ENCODE assay signal across 8 cellular contexts in the genomic region with DNA sequence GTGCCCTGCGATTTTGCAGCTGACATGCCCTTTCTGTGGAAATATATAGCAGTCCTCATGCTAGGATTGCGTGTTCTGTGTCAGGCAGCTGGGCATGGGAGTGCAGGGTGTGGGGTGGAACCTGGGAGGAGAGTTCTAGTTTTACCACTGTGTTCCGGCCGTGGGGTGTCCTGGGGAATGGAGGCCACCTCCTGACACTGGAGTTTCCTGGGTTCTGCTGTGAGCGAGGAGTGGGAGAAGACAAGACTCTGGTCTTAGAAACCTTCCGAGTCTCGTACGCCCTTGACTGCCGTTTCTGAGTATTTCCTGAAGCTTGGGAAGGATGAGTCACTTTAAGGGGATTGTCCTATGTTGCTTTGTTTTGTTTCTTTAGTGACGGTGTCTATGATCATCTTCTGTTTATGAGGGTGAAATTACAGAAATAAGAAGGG. TPM values are rescaled to one million over a fixed set of nuclear protein-coding genes. Genes with fewer than 3 reads are reported as not detected.
A peak's percentile ranks its signal among the peaks of the same experiment; 100 is the strongest.
DNase-seq lines count a peak whose midpoint lies in the region; FAIRE-seq and TF ChIP-seq lines count a peak whose summit lies in the region.

No MANE protein-coding gene starts in this region.

- peaks cover 86% of the 10 kb centered on the region for H4K20me1 ChIP-seq in astrocyte (ENCODE audit: insufficient read depth, low read length)

- peaks cover 2% of the 10 kb centered on the region for H3K36me3 Mint-ChIP-seq in astrocyte (ENCODE audit: low read depth, unreplicated experiment)

- H3K27ac ChIP-seq in ACC112 (ENCODE audit: low read depth, low read length) (peak overlapping the region; percentile 99), HUES6 (ENCODE audit: low read depth, low read length) (peak overlapping the region; percentile 92), astrocyte (ENCODE audit: low read depth, low read length) (peak overlapping the region; percentile 84)

- DNase-seq in astrocyte (ENCODE audit: low read depth) (peak; percentile 67), iris pigment epithelial cell (ENCODE audit: low read depth) (peak; percentile 89), stromal cell of bone marrow (ENCODE audit: low read depth) (peak; percentile 81), D341Med (ENCODE audit: low spot score) (no peak), COLO668 (lab: John Stamatoyannopoulos, UW; ENCODE audit: unreplicated experiment) (no peak), cortex of kidney (lab: John Stamatoyannopoulos, UW) (no peak)

- H2AFZ ChIP-seq in ACC112 (ENCODE audit: low read length, unreplicated experiment) (peak overlapping the region; percentile 48), astrocyte (ENCODE audit: low read depth, low read length) (no peak overlapping the region)

- no peaks in the 10 kb centered on the region for H3K27me3 Mint-ChIP-seq in astrocyte (ENCODE audit: low read depth, unreplicated experiment)

- H3K27me3 ChIP-seq in ACC112 (ENCODE audit: insufficient read depth, low read length) (no peaks in the 10 kb centered on the region), HUES6 (ENCODE audit: control insufficient read depth, insufficient read depth, low read length) (no peaks in the 10 kb centered on the region), astrocyte (ENCODE audit: insufficient read depth, low read length) (no peaks in the 10 kb centered on the region)

- H3K9me3 ChIP-seq in HUES6 (ENCODE audit: control insufficient read depth, insufficient read depth, low read depth, low read length) (peaks cover 3% of the 10 kb centered on the region; the same call in 1 of the 2 replicates), astrocyte (ENCODE audit: insufficient read depth, low read depth, low read length) (no peaks in the 10 kb centered on the region)

- H3K9ac ChIP-seq in HUES6 (ENCODE audit: low read length) (peak overlapping the region; percentile 48), astrocyte (ENCODE audit: low read length) (peak overlapping the region; percentile 73)

- peaks cover 53% of the 10 kb centered on the region for H3K4me1 ChIP-seq in ACC112 (ENCODE audit: control insufficient read depth, insufficient read depth, low read length, unreplicated experiment)
- H3K4me1 ChIP-seq in HUES6 (ENCODE audit: control insufficient read depth, insufficient read depth, low read length), result peaks cover 39% of the 10 kb centered on the region
- H3K4me1 ChIP-seq in astrocyte (ENCODE audit: insufficient read depth, low read length), result peaks cover 47% of the 10 kb centered on the region

- peak overlapping the region; percentile 97 for H3K27ac Mint-ChIP-seq in astrocyte (ENCODE audit: unreplicated experiment)

- FAIRE-seq in astrocyte (lab: Jason Lieb, UNC), result no peak

- H3K4me3 Mint-ChIP-seq in astrocyte (ENCODE audit: unreplicated experiment), result peak overlapping the region; percentile 75

- peaks cover 48% of the 10 kb centered on the region for H3K4me1 Mint-ChIP-seq in astrocyte (ENCODE audit: low read depth, unreplicated experiment)

- peak overlapping the region; percentile 73 for H3K4me3 ChIP-seq in ACC112 (ENCODE audit: low read depth, low read length)
- H3K4me3 ChIP-seq in HUES6 (ENCODE audit: low read depth, low read length), result peak overlapping the region; percentile 3; the same call in 1 of the 2 replicates
- H3K4me3 ChIP-seq in astrocyte (ENCODE audit: insufficient read depth, low read depth, low read length), result peak overlapping the region; percentile 27

- peak overlapping the region; percentile 82 for H3K4me2 ChIP-seq in astrocyte (ENCODE audit: low read length)

- TF ChIP-seq CTCF in astrocyte (IDR thresholded peaks at IDR 0.05; ENCODE audit: insufficient read depth, low read depth, low read length), result no peak

- H3K79me2 ChIP-seq in ACC112 (ENCODE audit: control insufficient read depth, insufficient read depth, low read length, unreplicated experiment), result peaks cover 85% of the 10 kb centered on the region
- peaks cover 91% of the 10 kb centered on the region for H3K79me2 ChIP-seq in astrocyte (ENCODE audit: insufficient read depth, low read length)

- H3K9me3 Mint-ChIP-seq in astrocyte (ENCODE audit: unreplicated experiment), result no peaks in the 10 kb centered on the region

- H3K36me3 ChIP-seq in ACC112 (ENCODE audit: insufficient read depth, low read length), result peaks cover 34% of the 10 kb centered on the region
- H3K36me3 ChIP-seq in HUES6 (ENCODE audit: control insufficient read depth, insufficient read depth, low read length), result peaks cover 14% of the 10 kb centered on the region; the same call in 1 of the 2 replicates
- peaks cover 15% of the 10 kb centered on the region for H3K36me3 ChIP-seq in astrocyte (ENCODE audit: insufficient read depth, low read length)

RNA-seq across cellular contexts. Expression of gene CD99, which starts 19.0 kb away (rescaled TPM):
- 436 and 448 TPM in 2 replicates for total RNA-seq in astrocyte

RNA-seq across cellular contexts. Expression of gene XG, which starts 41.8 kb away (rescaled TPM):
- 0.30 TPM in 1 of 2 replicates, not detected in the other for total RNA-seq in astrocyte

Comparison
In these comparisons a context has a peak if more than half of its experiments do, and no peak if none do; other contexts are left out.
1. H3K4me3 ChIP-seq: peak in every context shown above with its lines; median percentile 73 in ACC112; 27 in astrocyte; 3 in HUES6.
2. DNase-seq: peak in astrocyte (single experiment), iris pigment epithelial cell (single experiment) and stromal cell of bone marrow (single experiment); none in D341Med (single experiment), COLO668 (single experiment) and cortex of kidney (single experiment).
3. Peak in every context shown above with its lines, with median percentiles within 50 percentile points of each other: H3K27ac ChIP-seq.